In genomic region chr7:100887955-100888481, GRCh38 we compare ENCODE assay signal across 10 cellular contexts. TPM values are rescaled to one million over a fixed set of nuclear protein-coding genes. Genes with fewer than 3 reads are reported as not detected.
A peak's percentile ranks its signal among the peaks of the same experiment; 100 is the strongest.
DNase-seq lines count a peak whose midpoint lies in the region; ATAC-seq, FAIRE-seq and TF ChIP-seq lines count a peak whose summit lies in the region.
"Had no signal": no experiment of that assay in that cellular context is flagged by ENCODE, and none has a peak within 500 bp of the region (broad histone marks: within the 10 kb centered on the region; RNA-seq: fewer than 3 reads in every experiment).

No MANE protein-coding gene starts in this region.

- peaks cover 31 to 41% of the 10 kb centered on the region in 2 experiments for H3K36me3 ChIP-seq in keratinocyte (ENCODE audit: control insufficient read depth in 2 of 2, extremely low read depth in 1 of 2, insufficient read depth in 2 of 2, low read length in 2 of 2)

- CTCF ChIA-PET in activated CD8-positive, alpha-beta T cell treated with anti-CD3 and anti-CD28 coated beads for 36 hours (lab: Charles Lee) = interaction anchor here (1.2 to 2.6 kb wide), 4 partner anchors 10 to 182 kb away, joined by 3 to 9 read pairs (median 6); partner anchors contain the start of genes POP7 and SRRT

- no peak for ATAC-seq in activated CD8-positive, alpha-beta T cell treated with anti-CD3 and anti-CD28 coated beads for 36 hours
- ATAC-seq in GM18511 (IDR thresholded peaks at IDR 0.05; ENCODE audit: unreplicated experiment) = no peak
- ATAC-seq: heart left ventricle had no signal

- H3K27me3 ChIP-seq in keratinocyte (ENCODE audit: control insufficient read depth, extremely low read depth, insufficient read depth, low read length) = no peaks in the 10 kb centered on the region

- H2AFZ ChIP-seq in keratinocyte (ENCODE audit: control insufficient read depth, low read length) = no peak overlapping the region

- H4K20me1 ChIP-seq in keratinocyte (ENCODE audit: control insufficient read depth, extremely low read depth, insufficient read depth, low read length) = peaks cover 2% of the 10 kb centered on the region

- peak overlapping the region; percentile 85 for H3K4me2 ChIP-seq in keratinocyte (ENCODE audit: control insufficient read depth, extremely low read depth, insufficient read depth, low read depth, low read length)

- TF ChIP-seq CTCF in activated CD8-positive, alpha-beta T cell treated with anti-CD3 and anti-CD28 coated beads for 36 hours (IDR thresholded peaks at IDR 0.05) = no peak
- TF ChIP-seq CTCF in keratinocyte (optimal IDR thresholded peaks at IDR 0.05 in 1 of 3, IDR thresholded peaks at IDR 0.05 in 1 of 3, conservative IDR thresholded peaks at IDR 0.05 in 1 of 3; ENCODE audit: extremely low read depth in 1 of 3, insufficient read depth in 2 of 3, low read length in 3 of 3) = no peak
- TF ChIP-seq CTCF in type B pancreatic cell (conservative IDR thresholded peaks at IDR 0.05) = no peak

- intact Hi-C loops in activated CD8-positive, alpha-beta T cell treated with anti-CD3 and anti-CD28 coated beads for 36 hours (cut with micrococcal nuclease) = no loop called here

- H3K9me1 ChIP-seq in keratinocyte (ENCODE audit: control insufficient read depth, extremely low read depth, insufficient read depth, low read length) = no peaks in the 10 kb centered on the region

- peaks cover 14% of the 10 kb centered on the region for H3K27me3 Mint-ChIP-seq in activated naive CD4-positive, alpha-beta T cell treated with anti-CD3 and anti-CD28 coated beads, Interleukin-2, amount 50 U/mL, for 24 hours
- H3K27me3 Mint-ChIP-seq in activated CD8-positive, alpha-beta T cell treated with anti-CD3 and anti-CD28 coated beads for 36 hours = peaks cover 16% of the 10 kb centered on the region
- no peaks in the 10 kb centered on the region for H3K27me3 Mint-ChIP-seq in type B pancreatic cell

- H3K4me3 Mint-ChIP-seq in activated naive CD4-positive, alpha-beta T cell treated with anti-CD3 and anti-CD28 coated beads, Interleukin-2, amount 50 U/mL, for 24 hours = peak overlapping the region; percentile 89
- peak overlapping the region; percentile 73 for H3K4me3 Mint-ChIP-seq in activated CD8-positive, alpha-beta T cell treated with anti-CD3 and anti-CD28 coated beads for 36 hours
- peak overlapping the region; percentile 94 for H3K4me3 Mint-ChIP-seq in type B pancreatic cell

- peaks cover 37% of the 10 kb centered on the region for H3K4me1 Mint-ChIP-seq in activated naive CD4-positive, alpha-beta T cell treated with anti-CD3 and anti-CD28 coated beads, Interleukin-2, amount 50 U/mL, for 24 hours
- H3K4me1 Mint-ChIP-seq in activated CD8-positive, alpha-beta T cell treated with anti-CD3 and anti-CD28 coated beads for 36 hours (ENCODE audit: low read depth) = peaks cover 51% of the 10 kb centered on the region
- H3K4me1 Mint-ChIP-seq in type B pancreatic cell (ENCODE audit: unreplicated experiment) = peaks cover 40% of the 10 kb centered on the region

- POLR2A ChIA-PET in activated CD8-positive, alpha-beta T cell treated with anti-CD3 and anti-CD28 coated beads for 36 hours (lab: Charles Lee) = interaction anchor here (0.9 to 7.4 kb wide), 3 partner anchors 12 to 330 kb away, joined by 3 to 167 read pairs (median 3); partner anchors contain the start of genes PLOD3, SRRT, TRIP6 and ZNHIT1

- peaks cover 25% of the 10 kb centered on the region for H3K79me2 ChIP-seq in keratinocyte (ENCODE audit: control insufficient read depth, insufficient read depth, low read length)

- peaks cover 33% of the 10 kb centered on the region for H3K36me3 Mint-ChIP-seq in activated naive CD4-positive, alpha-beta T cell treated with anti-CD3 and anti-CD28 coated beads, Interleukin-2, amount 50 U/mL, for 24 hours
- H3K36me3 Mint-ChIP-seq in activated CD8-positive, alpha-beta T cell treated with anti-CD3 and anti-CD28 coated beads for 36 hours (ENCODE audit: low read depth) = peaks cover 59% of the 10 kb centered on the region
- H3K36me3 Mint-ChIP-seq in type B pancreatic cell = peaks cover 41% of the 10 kb centered on the region

- FAIRE-seq in keratinocyte (lab: Jason Lieb, UNC) = no peak
- FAIRE-seq: D721Med had no signal

- H3K27ac Mint-ChIP-seq in activated naive CD4-positive, alpha-beta T cell treated with anti-CD3 and anti-CD28 coated beads, Interleukin-2, amount 50 U/mL, for 24 hours = peak overlapping the region; percentile 93
- peak overlapping the region; percentile 94 for H3K27ac Mint-ChIP-seq in activated CD8-positive, alpha-beta T cell treated with anti-CD3 and anti-CD28 coated beads for 36 hours
- H3K27ac Mint-ChIP-seq in type B pancreatic cell = peak overlapping the region; percentile 63

- H3K9me3 ChIP-seq in keratinocyte (ENCODE audit: control insufficient read depth, low read depth, low read length) = no peaks in the 10 kb centered on the region
- H3K9me3 ChIP-seq: heart left ventricle had no signal

- H3K9me3 Mint-ChIP-seq in activated naive CD4-positive, alpha-beta T cell treated with anti-CD3 and anti-CD28 coated beads, Interleukin-2, amount 50 U/mL, for 24 hours = no peaks in the 10 kb centered on the region
- H3K9me3 Mint-ChIP-seq in activated CD8-positive, alpha-beta T cell treated with anti-CD3 and anti-CD28 coated beads for 36 hours = no peaks in the 10 kb centered on the region
- H3K9me3 Mint-ChIP-seq in type B pancreatic cell = no peaks in the 10 kb centered on the region

- H3K4me3 ChIP-seq in keratinocyte (ENCODE audit: control insufficient read depth in 2 of 3, extremely low read depth in 1 of 3, insufficient read depth in 2 of 3, low read depth in 1 of 3, low read length in 3 of 3) = peak overlapping the region in 2 of 3 experiments; percentile 66 to 69

- peaks cover 35% of the 10 kb centered on the region for H3K4me1 ChIP-seq in keratinocyte (ENCODE audit: control insufficient read depth, extremely low read depth, insufficient read depth, low read length)

- no peak for DNase-seq in activated naive CD4-positive, alpha-beta T cell (lab: John Stamatoyannopoulos, UW)
- DNase-seq in activated CD8-positive, alpha-beta T cell treated with anti-CD3 and anti-CD28 coated beads for 36 hours = no peak
- DNase-seq in keratinocyte (ENCODE audit: low read depth, low spot score) (no peak), type B pancreatic cell (ENCODE audit: extremely low spot score, unreplicated experiment) (no peak), EL (no peak), SIG-M5 (lab: John Stamatoyannopoulos, UW) (no peak)

- dilution Hi-C loops in keratinocyte (cut with MboI; ENCODE audit: extremely low pct_ligation_motif_present, low sequenced_read_pairs) = loop anchor here (10.0 kb wide), 1 partner anchor 57 kb away; the partner anchor contains the start of gene MUC3A

- H3K9ac ChIP-seq in keratinocyte (ENCODE audit: control insufficient read depth, extremely low read depth, insufficient read depth, low read length) = peak overlapping the region; percentile 73

- H3K27ac ChIP-seq in keratinocyte (ENCODE audit: control insufficient read depth, insufficient read depth, low read length) = no peak overlapping the region

RNA-seq across cellular contexts. Expression of gene UFSP1, which starts 1.5 kb away (rescaled TPM):
- total RNA-seq in activated CD8-positive, alpha-beta T cell treated with anti-CD3 and anti-CD28 coated beads for 36 hours = 1 to 10 TPM; 2.1 to 2.2 TPM
- polyA plus RNA-seq in keratinocyte = 1.0 to 1.4 TPM (median 1.2 TPM) in 3 replicates
- not detected for polyA plus RNA-seq in keratinocyte (2011; ENCODE audit: low read depth)
- polyA plus RNA-seq in keratinocyte (2011; cell fraction: cytosol; rRNA removed) = 0.34 and 1.1 TPM in 2 replicates
- 0.93 and 1.3 TPM in 2 replicates for polyA plus RNA-seq in keratinocyte (2011; cell fraction: nucleus; rRNA removed)
- polyA plus RNA-seq in keratinocyte (2012; ENCODE audit: low replicate concordance) = 1.5 and 2.4 TPM in 2 replicates
- polyA minus RNA-seq in keratinocyte = 0.93 to 2.0 TPM (median 1.4 TPM) in 3 replicates
- polyA minus RNA-seq in keratinocyte (2011; cell fraction: cytosol; rRNA and poly(A)+ RNA removed) = 2.1 TPM
- polyA minus RNA-seq in keratinocyte (2011; cell fraction: nucleus; rRNA and poly(A)+ RNA removed) = 0.62 and 0.95 TPM in 2 replicates
- total RNA-seq in type B pancreatic cell (ENCODE audit: low replicate concordance) = 4.4 and 6.3 TPM in 2 replicates

RNA-seq across cellular contexts. Expression of gene ACHE, which starts 7.7 kb away (rescaled TPM):
- total RNA-seq in activated CD8-positive, alpha-beta T cell treated with anti-CD3 and anti-CD28 coated beads for 36 hours = under 1 TPM in 1 of 2 experiments, not detected in 1; 0.25 TPM
- 0.07 to 0.30 TPM (median 0.20 TPM) in 3 replicates for polyA plus RNA-seq in keratinocyte
- polyA plus RNA-seq in keratinocyte (2011; ENCODE audit: low read depth) = 0.21 TPM
- polyA plus RNA-seq in keratinocyte (2011; cell fraction: cytosol; rRNA removed) = 0.02 and 0.10 TPM in 2 replicates
- 1.3 and 1.6 TPM in 2 replicates for polyA plus RNA-seq in keratinocyte (2011; cell fraction: nucleus; rRNA removed)
- polyA plus RNA-seq in keratinocyte (2012; ENCODE audit: low replicate concordance) = 0.14 and 0.42 TPM in 2 replicates
- polyA minus RNA-seq in keratinocyte = 0.46 TPM in 1 of 3 replicates, not detected in the others
- polyA minus RNA-seq in keratinocyte (2011; cell fraction: cytosol; rRNA and poly(A)+ RNA removed) = not detected
- polyA minus RNA-seq in keratinocyte (2011; cell fraction: nucleus; rRNA and poly(A)+ RNA removed) = 0.42 and 0.70 TPM in 2 replicates
- total RNA-seq in type B pancreatic cell (ENCODE audit: low replicate concordance) = 7.1 and 10.4 TPM in 2 replicates

RNA-seq across cellular contexts. Expression of gene SRRT, which starts 13.1 kb away (rescaled TPM):
- total RNA-seq in activated CD8-positive, alpha-beta T cell treated with anti-CD3 and anti-CD28 coated beads for 36 hours = 100 to 1,000 TPM; 211 to 239 TPM
- polyA plus RNA-seq in keratinocyte = 23.1 to 54.5 TPM (median 42.2 TPM) in 3 replicates
- polyA plus RNA-seq in keratinocyte (2011; ENCODE audit: low read depth) = 67.3 TPM
- polyA plus RNA-seq in keratinocyte (2011; cell fraction: cytosol; rRNA removed) = 17.4 and 30.9 TPM in 2 replicates
- 108 and 127 TPM in 2 replicates for polyA plus RNA-seq in keratinocyte (2011; cell fraction: nucleus; rRNA removed)
- 43.4 and 83.7 TPM in 2 replicates for polyA plus RNA-seq in keratinocyte (2012; ENCODE audit: low replicate concordance)
- 13.9 to 112 TPM (median 41.6 TPM) in 3 replicates for polyA minus RNA-seq in keratinocyte
- polyA minus RNA-seq in keratinocyte (2011; cell fraction: cytosol; rRNA and poly(A)+ RNA removed) = 65.6 TPM
- 35.8 and 36.7 TPM in 2 replicates for polyA minus RNA-seq in keratinocyte (2011; cell fraction: nucleus; rRNA and poly(A)+ RNA removed)
- 168 and 239 TPM in 2 replicates for total RNA-seq in type B pancreatic cell (ENCODE audit: low replicate concordance)

RNA-seq across cellular contexts. Expression of gene TRIP6, which starts 20.8 kb away (rescaled TPM):
- total RNA-seq in activated CD8-positive, alpha-beta T cell treated with anti-CD3 and anti-CD28 coated beads for 36 hours = 10 to 100 TPM; 27.5 to 28.4 TPM
- polyA plus RNA-seq in keratinocyte = 83.8 to 106 TPM (median 93.7 TPM) in 3 replicates
- polyA plus RNA-seq in keratinocyte (2011; ENCODE audit: low read depth) = 56.4 TPM
- polyA plus RNA-seq in keratinocyte (2011; cell fraction: cytosol; rRNA removed) = 39.7 and 76.9 TPM in 2 replicates
- 93.1 and 96.4 TPM in 2 replicates for polyA plus RNA-seq in keratinocyte (2011; cell fraction: nucleus; rRNA removed)
- 62.1 and 119 TPM in 2 replicates for polyA plus RNA-seq in keratinocyte (2012; ENCODE audit: low replicate concordance)
- 46.0 to 59.9 TPM (median 59.1 TPM) in 3 replicates for polyA minus RNA-seq in keratinocyte
- 103 TPM for polyA minus RNA-seq in keratinocyte (2011; cell fraction: cytosol; rRNA and poly(A)+ RNA removed)
- 37.5 and 40.5 TPM in 2 replicates for polyA minus RNA-seq in keratinocyte (2011; cell fraction: nucleus; rRNA and poly(A)+ RNA removed)
- total RNA-seq in type B pancreatic cell (ENCODE audit: low replicate concordance) = 78.9 and 84.7 TPM in 2 replicates

RNA-seq across cellular contexts. Expression of gene SLC12A9, which starts 35.5 kb away (rescaled TPM):
- 10 to 100 TPM; 10.2 to 11.3 TPM for total RNA-seq in activated CD8-positive, alpha-beta T cell treated with anti-CD3 and anti-CD28 coated beads for 36 hours
- polyA plus RNA-seq in keratinocyte = 14.5 to 24.9 TPM (median 19.8 TPM) in 3 replicates
- polyA plus RNA-seq in keratinocyte (2011; ENCODE audit: low read depth) = 2.7 TPM
- polyA plus RNA-seq in keratinocyte (2011; cell fraction: cytosol; rRNA removed) = 3.7 and 8.3 TPM in 2 replicates
- polyA plus RNA-seq in keratinocyte (2011; cell fraction: nucleus; rRNA removed) = 55.8 and 64.8 TPM in 2 replicates
- polyA plus RNA-seq in keratinocyte (2012; ENCODE audit: low replicate concordance) = 10.5 and 21.0 TPM in 2 replicates
- 21.7 to 43.2 TPM (median 31.8 TPM) in 3 replicates for polyA minus RNA-seq in keratinocyte
- 13.6 TPM for polyA minus RNA-seq in keratinocyte (2011; cell fraction: cytosol; rRNA and poly(A)+ RNA removed)
- polyA minus RNA-seq in keratinocyte (2011; cell fraction: nucleus; rRNA and poly(A)+ RNA removed) = 30.8 and 32.0 TPM in 2 replicates
- 31.4 and 37.1 TPM in 2 replicates for total RNA-seq in type B pancreatic cell (ENCODE audit: low replicate concordance)
